8 cellular contexts compared by ENCODE assay signal in genomic region chr11:108592591-108593213, GRCh38. TPM values are rescaled to one million over a fixed set of nuclear protein-coding genes. Genes with fewer than 3 reads are reported as not detected.
DNase-seq lines count a peak whose midpoint lies in the region; ATAC-seq and TF ChIP-seq lines count a peak whose summit lies in the region.

No MANE protein-coding gene starts in this region.

- H3K27me3 ChIP-seq in breast epithelium = no peaks in the 10 kb centered on the region

- TF ChIP-seq POLR2A in breast epithelium (IDR thresholded peaks at IDR 0.05) = no peak

- peak overlapping the region; percentile 93 to 95 for H3K27ac ChIP-seq in breast epithelium

- peak overlapping the region; percentile 64 to 85 (median 74) for H3K4me3 ChIP-seq in breast epithelium

- H3K4me3 Mint-ChIP-seq in T-helper 17 cell = peak overlapping the region; percentile 99

- peaks cover 18% of the 10 kb centered on the region for H3K4me1 Mint-ChIP-seq in T-helper 17 cell

- TF ChIP-seq CTCF in breast epithelium (IDR thresholded peaks at IDR 0.05) = no peak

- peak overlapping the region; percentile 96 for H3K27ac Mint-ChIP-seq in T-helper 17 cell

- DNase-seq in NCI-H1417 (lab: John Stamatoyannopoulos, UW) = peak in 2 of 3 experiments; percentile 71 to 74
- no peak for DNase-seq in NCI-H1417 treated with DMSO at 0.1 percent for 48 hours (lab: John Stamatoyannopoulos, UW)
- DNase-seq in T-helper 17 cell = peak in 2 of 3 donors; percentile 9 to 18
- DNase-seq in breast epithelium (ENCODE audit: low spot score in 2 of 2) = no peak
- peak; percentile 50 for DNase-seq in left lobe of liver (ENCODE audit: low spot score)
- DNase-seq in stimulated activated CD4-positive, alpha-beta T cell treated with anti-CD3 and anti-CD28 coated beads, Interleukin-4, amount 100 ng/mL, for 4 hours = peak; percentile 42 to 53
- DNase-seq in NCI-H774 (lab: John Stamatoyannopoulos, UW) = no peak

- peaks cover 6% of the 10 kb centered on the region for H3K36me3 Mint-ChIP-seq in T-helper 17 cell (ENCODE audit: low read depth)

- H3K27me3 Mint-ChIP-seq in T-helper 17 cell = peaks cover 18% of the 10 kb centered on the region

- H3K4me1 ChIP-seq in breast epithelium = no peaks in the 10 kb centered on the region

- H3K9me3 ChIP-seq in T-helper 17 cell (ENCODE audit: control insufficient read depth, low read length, poor library complexity, severe bottlenecking) (no peaks in the 10 kb centered on the region), breast epithelium (no peaks in the 10 kb centered on the region)

- ATAC-seq in HG03095 (IDR thresholded peaks at IDR 0.05; ENCODE audit: unreplicated experiment) (peak; percentile 11), T-helper 17 cell (peak; percentile 28), left lobe of liver (peak; percentile 37)

- no peaks in the 10 kb centered on the region for H3K36me3 ChIP-seq in breast epithelium

- intact Hi-C loops in breast epithelium (cut with DNase I; ENCODE audit: low total_unique reads) = no loop called here

RNA-seq across cellular contexts. Expression of gene EXPH5, which starts 0.9 kb away (rescaled TPM):
- total RNA-seq in T-helper 17 cell = 1 to 10 TPM in 1 of 2 donors, under 1 TPM in 1; 0.96 to 1.3 TPM
- total RNA-seq in breast epithelium = 10 to 100 TPM in 1 of 3 donors, 1 to 10 TPM in 2; 3.2 to 16.8 (median 8.8) TPM
- 12.8 TPM for total RNA-seq in left lobe of liver

Comparison
In these comparisons a context has a peak if more than half of its experiments do, and no peak if none do; other contexts are left out.
1. DNase-seq: peak in NCI-H1417 (2 of 3), T-helper 17 cell (2 of 3), left lobe of liver (single experiment) and stimulated activated CD4-positive, alpha-beta T cell treated with anti-CD3 and anti-CD28 coated beads, Interleukin-4, amount 100 ng/mL, for 4 hours (2 of 2); none in NCI-H1417 treated with DMSO at 0.1 percent for 48 hours (single experiment), breast epithelium (0 of 2) and NCI-H774 (single experiment).
2. Peak in every context shown above with its lines, with median percentiles within 50 percentile points of each other: ATAC-seq.